ENCODE assay signal across 26 cellular contexts in genomic region chr9:105639936-105640335, GRCh38. TPM values are rescaled to one million over a fixed set of nuclear protein-coding genes. Genes with fewer than 3 reads are reported as not detected.
"Had no signal": no experiment of that assay in that cellular context is flagged by ENCODE, and none has a peak within 500 bp of the region (broad histone marks: within the 10 kb centered on the region; RNA-seq: fewer than 3 reads in every experiment).

No MANE protein-coding gene starts in this region.

- H3K4me3 Mint-ChIP-seq: effector memory CD8-positive, alpha-beta T cell; naive thymus-derived CD4-positive, alpha-beta T cell; stimulated activated naive B cell treated with anti-CD40 and anti-IgM and Interleukin-4, amounts not matched to agents 10 μg/mL and 1 μg/mL and 100 μg/mL, for 72 hours; stimulated activated naive CD8-positive, alpha-beta T cell treated with anti-CD3 and anti-CD28 coated beads, Interleukin-15, amount 100 ng/mL, for 72 hours had no signal

- H3K27ac Mint-ChIP-seq: effector memory CD8-positive, alpha-beta T cell; naive thymus-derived CD4-positive, alpha-beta T cell; stimulated activated naive B cell treated with anti-CD40 and anti-IgM and Interleukin-4, amounts not matched to agents 10 μg/mL and 1 μg/mL and 100 μg/mL, for 72 hours; stimulated activated naive CD8-positive, alpha-beta T cell treated with anti-CD3 and anti-CD28 coated beads, Interleukin-15, amount 100 ng/mL, for 72 hours had no signal

- H3K27ac ChIP-seq: epithelial cell of prostate, esophagus muscularis mucosa, gastrocnemius medialis, heart right ventricle, neutrophil, psoas muscle, spleen, testis, tibial nerve, upper lobe of right lung, vagina had no signal

- ATAC-seq: effector memory CD8-positive, alpha-beta T cell; gastrocnemius medialis; heart right ventricle; naive thymus-derived CD4-positive, alpha-beta T cell; psoas muscle; sciatic nerve; stimulated activated naive B cell treated with anti-CD40 and anti-IgM and Interleukin-4, amounts not matched to agents 10 μg/mL and 1 μg/mL and 100 μg/mL, for 72 hours; stimulated activated naive CD8-positive, alpha-beta T cell treated with anti-CD3 and anti-CD28 coated beads, Interleukin-15, amount 100 ng/mL, for 72 hours; upper lobe of right lung had no signal

- H3K27me3 Mint-ChIP-seq: effector memory CD8-positive, alpha-beta T cell; naive thymus-derived CD4-positive, alpha-beta T cell; stimulated activated naive B cell treated with anti-CD40 and anti-IgM and Interleukin-4, amounts not matched to agents 10 μg/mL and 1 μg/mL and 100 μg/mL, for 72 hours; stimulated activated naive CD8-positive, alpha-beta T cell treated with anti-CD3 and anti-CD28 coated beads, Interleukin-15, amount 100 ng/mL, for 72 hours had no signal

- H3K4me3 ChIP-seq: esophagus muscularis mucosa, gastrocnemius medialis, heart right ventricle, psoas muscle, spleen, testis, tibial nerve, upper lobe of right lung, vagina had no signal

- H3K27me3 ChIP-seq: esophagus muscularis mucosa, gastrocnemius medialis, heart right ventricle, neutrophil, spleen, testis, tibial nerve, upper lobe of right lung, vagina had no signal

- H3K9me3 Mint-ChIP-seq: effector memory CD8-positive, alpha-beta T cell; naive thymus-derived CD4-positive, alpha-beta T cell; stimulated activated naive CD8-positive, alpha-beta T cell treated with anti-CD3 and anti-CD28 coated beads, Interleukin-15, amount 100 ng/mL, for 72 hours had no signal

- H3K36me3 ChIP-seq: neutrophil had no signal

- H3K4me1 Mint-ChIP-seq: naive thymus-derived CD4-positive, alpha-beta T cell; stimulated activated naive B cell treated with anti-CD40 and anti-IgM and Interleukin-4, amounts not matched to agents 10 μg/mL and 1 μg/mL and 100 μg/mL, for 72 hours; stimulated activated naive CD8-positive, alpha-beta T cell treated with anti-CD3 and anti-CD28 coated beads, Interleukin-15, amount 100 ng/mL, for 72 hours had no signal

- H3K4me1 ChIP-seq: esophagus muscularis mucosa, gastrocnemius medialis, heart right ventricle, psoas muscle, spleen, testis, tibial nerve, upper lobe of right lung, vagina had no signal

- H3K9me3 ChIP-seq: gastrocnemius medialis, neutrophil, testis, upper lobe of right lung had no signal

- DNase-seq: effector memory CD8-positive, alpha-beta T cell; gastrocnemius medialis; heart right ventricle; hypothalamus; kidney glomerular epithelial cell; naive thymus-derived CD4-positive, alpha-beta T cell; psoas muscle; retina; spleen; stimulated activated CD4-positive, alpha-beta T cell treated with anti-CD3 and anti-CD28 coated beads, Interleukin-15, amount 100 ng/mL, for 24 hours; stimulated activated CD4-positive, alpha-beta T cell treated with anti-CD3 and anti-CD28 coated beads, Interleukin-1b, Interleukin-23, amount 100 ng/mL, for 48 hours; stimulated activated CD4-positive, alpha-beta T cell treated with anti-CD3 and anti-CD28 coated beads, Interleukin-4, amount 100 ng/mL, for 4 hours; stimulated activated naive B cell treated with anti-CD40 and anti-IgM and Interleukin-4, amounts not matched to agents 10 μg/mL and 1 μg/mL and 100 μg/mL, for 72 hours; stimulated activated naive CD8-positive, alpha-beta T cell treated with anti-CD3 and anti-CD28 coated beads, Interleukin-15, amount 100 ng/mL, for 72 hours; testis; upper lobe of right lung had no signal

RNA-seq across cellular contexts. Expression of gene TAL2, which starts 22.3 kb away (rescaled TPM):
- total RNA-seq: esophagus muscularis mucosa, fibroblast of villous mesenchyme, gastrocnemius medialis, heart right ventricle, lung microvascular endothelial cell, mesenteric fat pad, mononuclear cell, sciatic nerve, spleen, testis, upper lobe of right lung, vagina had no signal
